Comparison of ENCODE assay signal across 8 cellular contexts in the genomic region with DNA sequence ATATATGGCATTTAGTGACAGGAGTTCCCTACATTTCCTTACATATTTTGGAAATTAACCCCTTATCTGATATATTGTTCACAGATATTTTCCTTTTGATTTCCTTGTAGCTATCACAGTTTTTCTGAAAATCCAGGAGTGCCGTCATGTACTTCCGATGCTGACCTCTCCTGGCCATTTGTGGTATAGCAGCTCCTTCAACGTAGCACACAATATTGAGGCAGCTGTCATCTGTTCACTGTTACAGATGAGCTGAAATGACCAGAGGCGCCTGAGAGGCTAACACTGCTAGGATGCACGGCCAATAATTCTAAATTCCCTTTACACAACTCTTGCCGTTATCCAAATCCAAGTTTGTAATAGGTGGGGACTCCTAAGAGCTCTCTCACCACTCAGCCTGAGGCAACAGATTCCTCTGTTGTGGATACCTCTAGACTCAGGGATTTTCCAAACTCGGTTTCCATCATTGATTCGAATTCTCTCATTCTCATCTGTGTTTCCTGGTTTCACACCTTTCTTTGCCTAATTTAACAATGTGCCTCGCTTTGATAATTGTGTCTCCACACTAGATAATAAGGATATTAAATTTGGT. TPM values are rescaled to one million over a fixed set of nuclear protein-coding genes. Genes with fewer than 3 reads are reported as not detected.
A peak's percentile ranks its signal among the peaks of the same experiment; 100 is the strongest.
DNase-seq lines count a peak whose midpoint lies in the region; ATAC-seq lines count a peak whose summit lies in the region.

No MANE protein-coding gene starts in this region.

- peaks cover 2% of the 10 kb centered on the region for H3K27me3 Mint-ChIP-seq in activated CD4-positive, alpha-beta T cell treated with anti-CD3 and anti-CD28 coated beads, Interleukin-2, amount 10 ng/mL, durations not matched to agents 24 days and 14 days

- H3K36me3 Mint-ChIP-seq in activated CD4-positive, alpha-beta T cell treated with anti-CD3 and anti-CD28 coated beads, Interleukin-2, amount 10 ng/mL, durations not matched to agents 24 days and 14 days (ENCODE audit: low read depth), result no peaks in the 10 kb centered on the region

- DNase-seq in CMK (ENCODE audit: low read depth), result peak; percentile 45
- DNase-seq in NCI-H510A (lab: John Stamatoyannopoulos, UW), result peak; percentile 18
- peak; percentile 86 for DNase-seq in activated CD4-positive, alpha-beta T cell treated with anti-CD3 and anti-CD28 coated beads, Interleukin-2, amount 10 ng/mL, durations not matched to agents 24 days and 14 days
- peak; percentile 45 to 69 for DNase-seq in dermis microvascular lymphatic vessel endothelial cell (ENCODE audit: low read depth in 2 of 2)
- peak; percentile 69 to 78 for DNase-seq in lung microvascular endothelial cell (ENCODE audit: low read depth in 2 of 2)
- peak; percentile 6 to 36 for DNase-seq in stimulated activated CD8-positive, alpha-beta memory T cell treated with anti-CD3 and anti-CD28 coated beads, Interleukin-2, amount 100 ng/mL, for 1 hour (ENCODE audit: low read depth in 2 of 2)

- no peaks in the 10 kb centered on the region for H3K4me1 Mint-ChIP-seq in activated CD4-positive, alpha-beta T cell treated with anti-CD3 and anti-CD28 coated beads, Interleukin-2, amount 10 ng/mL, durations not matched to agents 24 days and 14 days

- no peak overlapping the region for H3K27ac Mint-ChIP-seq in activated CD4-positive, alpha-beta T cell treated with anti-CD3 and anti-CD28 coated beads, Interleukin-2, amount 10 ng/mL, durations not matched to agents 24 days and 14 days

- ATAC-seq in GM19372 (IDR thresholded peaks at IDR 0.05; ENCODE audit: low read depth, unreplicated experiment), result peak; percentile 88
- peak; percentile 83 for ATAC-seq in HG03442 (IDR thresholded peaks at IDR 0.05; ENCODE audit: unreplicated experiment)

- H3K4me3 Mint-ChIP-seq in activated CD4-positive, alpha-beta T cell treated with anti-CD3 and anti-CD28 coated beads, Interleukin-2, amount 10 ng/mL, durations not matched to agents 24 days and 14 days, result no peak overlapping the region

- H3K9me3 Mint-ChIP-seq in activated CD4-positive, alpha-beta T cell treated with anti-CD3 and anti-CD28 coated beads, Interleukin-2, amount 10 ng/mL, durations not matched to agents 24 days and 14 days, result no peaks in the 10 kb centered on the region

- intact Hi-C loops in activated CD4-positive, alpha-beta T cell treated with anti-CD3 and anti-CD28 coated beads, Interleukin-2, amount 10 ng/mL, durations not matched to agents 24 days and 14 days (cut with micrococcal nuclease), result loop anchor here (2.0 kb wide), 1 partner anchor 1621 kb away; no protein-coding TSS in a partner anchor

RNA-seq across cellular contexts. Expression of a gene that starts 53.0 kb away (rescaled TPM):
- 12.4 and 13.1 TPM in 2 replicates for total RNA-seq in activated CD4-positive, alpha-beta T cell treated with anti-CD3 and anti-CD28 coated beads, Interleukin-2, amount 10 ng/mL, durations not matched to agents 24 days and 14 days
- total RNA-seq in dermis microvascular lymphatic vessel endothelial cell, result 10.2 and 11.9 TPM in 2 replicates
- 10.2 and 10.9 TPM in 2 replicates for total RNA-seq in lung microvascular endothelial cell

RNA-seq across cellular contexts. Expression of a gene that starts 53.1 kb away (rescaled TPM):
- 16.4 and 18.6 TPM in 2 replicates for total RNA-seq in activated CD4-positive, alpha-beta T cell treated with anti-CD3 and anti-CD28 coated beads, Interleukin-2, amount 10 ng/mL, durations not matched to agents 24 days and 14 days
- total RNA-seq in dermis microvascular lymphatic vessel endothelial cell (2.9 and 3.1 TPM in 2 replicates), lung microvascular endothelial cell (2.0 TPM in 2 replicates)

Comparison
In these comparisons a context has a peak if more than half of its experiments do, and no peak if none do; other contexts are left out.
1. Peak in every context shown above with its lines: DNase-seq and ATAC-seq.
2. DNase-seq: peak in every context shown above with its lines; median percentile 86 in activated CD4-positive, alpha-beta T cell treated with anti-CD3 and anti-CD28 coated beads, Interleukin-2, amount 10 ng/mL, durations not matched to agents 24 days and 14 days; 74 in lung microvascular endothelial cell; 57 in dermis microvascular lymphatic vessel endothelial cell; 45 in CMK; 21 in stimulated activated CD8-positive, alpha-beta memory T cell treated with anti-CD3 and anti-CD28 coated beads, Interleukin-2, amount 100 ng/mL, for 1 hour; 18 in NCI-H510A.